ENCODE assay signal across 6 cellular contexts in the genomic region with DNA sequence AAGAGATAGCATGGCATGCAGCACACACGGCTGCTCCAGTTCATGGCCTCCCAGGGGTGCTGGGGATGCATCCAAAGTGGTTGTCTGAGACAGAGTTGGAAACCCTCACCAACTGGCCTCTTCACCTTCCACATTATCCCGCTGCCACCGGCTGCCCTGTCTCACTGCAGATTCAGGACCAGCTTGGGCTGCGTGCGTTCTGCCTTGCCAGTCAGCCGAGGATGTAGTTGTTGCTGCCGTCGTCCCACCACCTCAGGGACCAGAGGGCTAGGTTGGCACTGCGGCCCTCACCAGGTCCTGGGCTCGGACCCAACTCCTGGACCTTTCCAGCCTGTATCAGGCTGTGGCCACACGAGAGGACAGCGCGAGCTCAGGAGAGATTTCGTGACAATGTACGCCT. TPM values are rescaled to one million over a fixed set of nuclear protein-coding genes. Genes with fewer than 3 reads are reported as not detected.
A peak's percentile ranks its signal among the peaks of the same experiment; 100 is the strongest.
DNase-seq lines count a peak whose midpoint lies in the region; ATAC-seq lines count a peak whose summit lies in the region.
"Had no signal": no experiment of that assay in that cellular context is flagged by ENCODE, and none has a peak within 500 bp of the region (broad histone marks: within the 10 kb centered on the region; RNA-seq: fewer than 3 reads in every experiment).

No MANE protein-coding gene starts in this region.

- H3K27me3 Mint-ChIP-seq in naive thymus-derived CD8-positive, alpha-beta T cell = no peaks in the 10 kb centered on the region
- no peaks in the 10 kb centered on the region for H3K27me3 Mint-ChIP-seq in activated T-helper 2 cell treated with anti-CD3 and anti-CD28 coated beads, Interferon-gamma antibody, Interleukin-2, Interleukin-4, amounts not matched to agents 10 μg/mL and 5 μg/mL and 100 μg/mL, durations not matched to agents 14 hours and 24 hours and 36 hours (ENCODE audit: low read depth)

- peaks cover 18 to 49% (median 45%) of the 10 kb centered on the region in 4 donors for H3K4me1 Mint-ChIP-seq in naive thymus-derived CD8-positive, alpha-beta T cell
- peaks cover 29% of the 10 kb centered on the region for H3K4me1 Mint-ChIP-seq in activated T-helper 2 cell treated with anti-CD3 and anti-CD28 coated beads, Interferon-gamma antibody, Interleukin-2, Interleukin-4, amounts not matched to agents 10 μg/mL and 5 μg/mL and 100 μg/mL, durations not matched to agents 14 hours and 24 hours and 36 hours (ENCODE audit: low read depth)

- ATAC-seq in naive thymus-derived CD8-positive, alpha-beta T cell = no peak

- intact Hi-C loops in activated T-helper 2 cell treated with anti-CD3 and anti-CD28 coated beads, Interferon-gamma antibody, Interleukin-2, Interleukin-4, amounts not matched to agents 10 μg/mL and 5 μg/mL and 100 μg/mL, durations not matched to agents 14 hours and 24 hours and 36 hours (cut with micrococcal nuclease) = no loop called here

- H3K36me3 Mint-ChIP-seq in naive thymus-derived CD8-positive, alpha-beta T cell = peaks cover 0 to 34% (median 5%) of the 10 kb centered on the region in 3 donors
- peaks cover 46% of the 10 kb centered on the region for H3K36me3 Mint-ChIP-seq in activated T-helper 2 cell treated with anti-CD3 and anti-CD28 coated beads, Interferon-gamma antibody, Interleukin-2, Interleukin-4, amounts not matched to agents 10 μg/mL and 5 μg/mL and 100 μg/mL, durations not matched to agents 14 hours and 24 hours and 36 hours (ENCODE audit: low read depth)

- DNase-seq in naive thymus-derived CD8-positive, alpha-beta T cell = no peak
- DNase-seq in activated T-helper 2 cell treated with anti-CD3 and anti-CD28 coated beads, Interferon-gamma antibody, Interleukin-2, Interleukin-4, amounts not matched to agents 10 μg/mL and 5 μg/mL and 100 μg/mL, durations not matched to agents 14 hours and 24 hours and 36 hours (ENCODE audit: low spot score) = no peak
- DNase-seq: brain microvascular endothelial cell; kidney; NCI-H1436 treated with DMSO at 0.1 percent for 48 hours; stimulated activated CD4-positive, alpha-beta T cell treated with anti-CD3 and anti-CD28 coated beads, Interleukin-2, amount 100 ng/mL, for 48 hours had no signal

- H3K4me3 Mint-ChIP-seq in naive thymus-derived CD8-positive, alpha-beta T cell = peak overlapping the region in 3 of 10 donors; percentile 2 to 83 (median 20)
- no peak overlapping the region for H3K4me3 Mint-ChIP-seq in activated T-helper 2 cell treated with anti-CD3 and anti-CD28 coated beads, Interferon-gamma antibody, Interleukin-2, Interleukin-4, amounts not matched to agents 10 μg/mL and 5 μg/mL and 100 μg/mL, durations not matched to agents 14 hours and 24 hours and 36 hours (ENCODE audit: low read depth)

- peak overlapping the region; percentile 84 to 100 (median 99) for H3K27ac Mint-ChIP-seq in naive thymus-derived CD8-positive, alpha-beta T cell
- no peak overlapping the region for H3K27ac Mint-ChIP-seq in activated T-helper 2 cell treated with anti-CD3 and anti-CD28 coated beads, Interferon-gamma antibody, Interleukin-2, Interleukin-4, amounts not matched to agents 10 μg/mL and 5 μg/mL and 100 μg/mL, durations not matched to agents 14 hours and 24 hours and 36 hours

- POLR2A ChIA-PET in naive thymus-derived CD8-positive, alpha-beta T cell (lab: Charles Lee) = no interaction called here

- no peaks in the 10 kb centered on the region for H3K9me3 Mint-ChIP-seq in naive thymus-derived CD8-positive, alpha-beta T cell
- no peaks in the 10 kb centered on the region for H3K9me3 Mint-ChIP-seq in activated T-helper 2 cell treated with anti-CD3 and anti-CD28 coated beads, Interferon-gamma antibody, Interleukin-2, Interleukin-4, amounts not matched to agents 10 μg/mL and 5 μg/mL and 100 μg/mL, durations not matched to agents 14 hours and 24 hours and 36 hours

RNA-seq across cellular contexts. Expression of gene CIB1, which starts 4.8 kb away (rescaled TPM):
- 100 to 1,000 TPM; 110 TPM for total RNA-seq in naive thymus-derived CD8-positive, alpha-beta T cell
- 100 to 1,000 TPM; 232 to 246 (median 232) TPM for polyA plus RNA-seq in naive thymus-derived CD8-positive, alpha-beta T cell
- total RNA-seq in activated T-helper 2 cell treated with anti-CD3 and anti-CD28 coated beads, Interferon-gamma antibody, Interleukin-2, Interleukin-4, amounts not matched to agents 10 μg/mL and 5 μg/mL and 100 μg/mL, durations not matched to agents 14 hours and 24 hours and 36 hours = 159 and 162 TPM in 2 replicates

RNA-seq across cellular contexts. Expression of gene GDPGP1, which starts 5.0 kb away (rescaled TPM):
- total RNA-seq in naive thymus-derived CD8-positive, alpha-beta T cell = 10 to 100 TPM; 12.0 to 12.4 TPM
- polyA plus RNA-seq in naive thymus-derived CD8-positive, alpha-beta T cell = 1 to 10 TPM in 2 of 3 donors, under 1 TPM in 1; 0.50 to 2.2 (median 1.3) TPM
- total RNA-seq in activated T-helper 2 cell treated with anti-CD3 and anti-CD28 coated beads, Interferon-gamma antibody, Interleukin-2, Interleukin-4, amounts not matched to agents 10 μg/mL and 5 μg/mL and 100 μg/mL, durations not matched to agents 14 hours and 24 hours and 36 hours = 11.4 and 12.0 TPM in 2 replicates

RNA-seq across cellular contexts. Expression of gene TTLL13, which starts 20.4 kb away (rescaled TPM):
- 1 to 10 TPM in 1 of 2 experiments, under 1 TPM in 1; 0.71 to 1.0 TPM for total RNA-seq in naive thymus-derived CD8-positive, alpha-beta T cell
- polyA plus RNA-seq in naive thymus-derived CD8-positive, alpha-beta T cell = not detected
- total RNA-seq in activated T-helper 2 cell treated with anti-CD3 and anti-CD28 coated beads, Interferon-gamma antibody, Interleukin-2, Interleukin-4, amounts not matched to agents 10 μg/mL and 5 μg/mL and 100 μg/mL, durations not matched to agents 14 hours and 24 hours and 36 hours = 0.34 and 1.3 TPM in 2 replicates

RNA-seq across cellular contexts. Expression of gene SEMA4B, which starts 27.8 kb away (rescaled TPM):
- total RNA-seq in naive thymus-derived CD8-positive, alpha-beta T cell = 10 to 100 TPM; 19.8 to 25.1 TPM
- 1 to 10 TPM; 4.1 to 6.8 (median 5.0) TPM for polyA plus RNA-seq in naive thymus-derived CD8-positive, alpha-beta T cell
- 28.3 and 30.2 TPM in 2 replicates for total RNA-seq in activated T-helper 2 cell treated with anti-CD3 and anti-CD28 coated beads, Interferon-gamma antibody, Interleukin-2, Interleukin-4, amounts not matched to agents 10 μg/mL and 5 μg/mL and 100 μg/mL, durations not matched to agents 14 hours and 24 hours and 36 hours

RNA-seq across cellular contexts. Expression of gene NGRN, which starts 36.5 kb away (rescaled TPM):
- 10 to 100 TPM; 47.7 to 53.3 TPM for total RNA-seq in naive thymus-derived CD8-positive, alpha-beta T cell
- polyA plus RNA-seq in naive thymus-derived CD8-positive, alpha-beta T cell = 10 to 100 TPM; 25.9 to 42.9 (median 26.5) TPM
- 37.1 and 40.3 TPM in 2 replicates for total RNA-seq in activated T-helper 2 cell treated with anti-CD3 and anti-CD28 coated beads, Interferon-gamma antibody, Interleukin-2, Interleukin-4, amounts not matched to agents 10 μg/mL and 5 μg/mL and 100 μg/mL, durations not matched to agents 14 hours and 24 hours and 36 hours
